ENCODE assay signal across 25 cellular contexts in genomic region chr5:171830686-171831085, GRCh38. TPM values are rescaled to one million over a fixed set of nuclear protein-coding genes. Genes with fewer than 3 reads are reported as not detected.
DNase-seq lines count a peak whose midpoint lies in the region; ATAC-seq, FAIRE-seq and TF ChIP-seq lines count a peak whose summit lies in the region.
"Had no signal": no experiment of that assay in that cellular context is flagged by ENCODE, and none has a peak within 500 bp of the region (broad histone marks: within the 10 kb centered on the region; RNA-seq: fewer than 3 reads in every experiment).

No MANE protein-coding gene starts in this region.

- DNase-seq in DMS53 (lab: John Stamatoyannopoulos, UW), result peak; percentile 72
- DNase-seq in HT-29 (ENCODE audit: low spot score), result peak; percentile 69
- no peak for DNase-seq in RWPE2 (ENCODE audit: low spot score)
- peak; percentile 5 for DNase-seq in kidney tubule cell (ENCODE audit: low spot score)
- no peak for DNase-seq in SK-N-SH
- DNase-seq in Karpas-422, result no peak
- DNase-seq in stimulated activated naive CD4-positive, alpha-beta T cell treated with Interleukin-2 at 50 U/mL for 16 hours (lab: John Stamatoyannopoulos, UW), result no peak
- DNase-seq in HepG2 (ENCODE audit: low spot score), result no peak
- DNase-seq: 8988T; CD4-positive, alpha-beta memory T cell; DMS153; DND-41; EL; GM23248; IMR-90 had no signal

- no peaks in the 10 kb centered on the region for H3K9me2 ChIP-seq in SK-N-SH
- H3K9me2 ChIP-seq in Karpas-422 (replicated peaks; ENCODE audit: insufficient read depth, low read length), result no peaks in the 10 kb centered on the region

- no peak overlapping the region for H3K27ac ChIP-seq in RWPE2 (ENCODE audit: poor library complexity, severe bottlenecking)
- H3K27ac ChIP-seq in SK-N-SH (ENCODE audit: low read depth in 2 of 2, low read length in 1 of 2), result no peak overlapping the region
- no peak overlapping the region for H3K27ac ChIP-seq in Karpas-422 (ENCODE audit: low read length)
- H3K27ac ChIP-seq in HepG2 (ENCODE audit: extremely low read length, insufficient read depth, low read length), result no peak overlapping the region
- H3K27ac ChIP-seq: BLaER1, GM23248 had no signal

- H3K9ac ChIP-seq in SK-N-SH, result no peak overlapping the region
- no peak overlapping the region for H3K9ac ChIP-seq in Karpas-422 (ENCODE audit: low read length)
- no peak overlapping the region for H3K9ac ChIP-seq in HepG2 (ENCODE audit: insufficient read depth, low read depth, low read length)
- H3K9ac ChIP-seq: BLaER1, GM23248 had no signal

- no peak for TF ChIP-seq POLR2A in HepG2 (IDR thresholded peaks at IDR 0.05; ENCODE audit: insufficient read depth in 1 of 2, low read depth in 2 of 2, low read length in 2 of 2)

- CTCF ChIA-PET in SK-N-SH (lab: Yijun Ruan, JAX) (no interaction called here), HepG2 (lab: Yijun Ruan, JAX; ENCODE audit: low intra/inter-chr PET ratio, low total read pairs) (no interaction called here)

- intact Hi-C loops in HepG2 (cut with micrococcal nuclease; ENCODE audit: unreplicated experiment), result no loop called here

- no peak for FAIRE-seq in HepG2 (lab: Jason Lieb, UNC)
- FAIRE-seq: G401.6, GM12891, GM19239 had no signal

- no peaks in the 10 kb centered on the region for H3F3A ChIP-seq in SK-N-SH (replicated peaks; ENCODE audit: insufficient read depth)

- H3K36me3 ChIP-seq in RWPE2 (ENCODE audit: low read depth) (no peaks in the 10 kb centered on the region), SK-N-SH (replicated peaks in 1 of 2; ENCODE audit: control insufficient read depth in 1 of 2, insufficient read depth in 2 of 2, low read length in 1 of 2) (no peaks in the 10 kb centered on the region), Karpas-422 (ENCODE audit: insufficient read depth, low read length) (no peaks in the 10 kb centered on the region), HepG2 (replicated peaks in 1 of 2; ENCODE audit: control insufficient read depth in 1 of 2, insufficient read depth in 2 of 2, low read length in 2 of 2) (no peaks in the 10 kb centered on the region)
- H3K36me3 ChIP-seq: BLaER1, HAP-1 had no signal

- ATAC-seq in RWPE2 (ENCODE audit: low read depth), result peak; percentile 57; the same call in 2 of the 3 replicates
- ATAC-seq in HepG2, result no peak

- H3K4me3 ChIP-seq in RWPE2 (ENCODE audit: severe bottlenecking), result no peak overlapping the region
- H3K4me3 ChIP-seq in SK-N-SH (ENCODE audit: low read depth in 2 of 2, low read length in 1 of 2), result no peak overlapping the region
- H3K4me3 ChIP-seq in Karpas-422 (ENCODE audit: low read length), result no peak overlapping the region
- no peak overlapping the region for H3K4me3 ChIP-seq in HepG2 (replicated peaks in 1 of 3; ENCODE audit: insufficient read depth in 1 of 3, low read depth in 2 of 3, low read length in 3 of 3)
- H3K4me3 ChIP-seq: BLaER1, GM23248, HAP-1 had no signal

- H3K9me3 ChIP-seq in RWPE2 (ENCODE audit: severe bottlenecking) (no peaks in the 10 kb centered on the region), SK-N-SH (no peaks in the 10 kb centered on the region; the same call in 1 of the 2 replicates), Karpas-422 (ENCODE audit: low read length) (no peaks in the 10 kb centered on the region), HepG2 (ENCODE audit: low read length) (no peaks in the 10 kb centered on the region)
- H3K9me3 ChIP-seq: HAP-1 had no signal

- no peaks in the 10 kb centered on the region for H3K27me3 ChIP-seq in RWPE2 (ENCODE audit: insufficient read depth, poor library complexity, severe bottlenecking)
- no peaks in the 10 kb centered on the region for H3K27me3 ChIP-seq in SK-N-SH (ENCODE audit: insufficient read depth)
- H3K27me3 ChIP-seq in Karpas-422 (ENCODE audit: low read length), result no peaks in the 10 kb centered on the region
- peaks cover 0 to 2% of the 10 kb centered on the region in 2 experiments; a peak in 1 of 5 replicates for H3K27me3 ChIP-seq in HepG2 (ENCODE audit: control insufficient read depth in 1 of 2, insufficient read depth in 2 of 2, low read length in 2 of 2)
- H3K27me3 ChIP-seq: BLaER1 had no signal

- H3K4me1 ChIP-seq in RWPE2 (ENCODE audit: insufficient read depth, poor library complexity, severe bottlenecking) (no peaks in the 10 kb centered on the region), SK-N-SH (ENCODE audit: control insufficient read depth in 1 of 2, insufficient read depth in 2 of 2, low read depth in 1 of 2, low read length in 1 of 2) (no peaks in the 10 kb centered on the region), Karpas-422 (ENCODE audit: low read length) (no peaks in the 10 kb centered on the region), HepG2 (ENCODE audit: insufficient read depth, low read length) (no peaks in the 10 kb centered on the region)
- H3K4me1 ChIP-seq: BLaER1, HAP-1 had no signal

- H3K4me2 ChIP-seq in SK-N-SH (no peak overlapping the region), Karpas-422 (ENCODE audit: low read depth, low read length, poor library complexity, severe bottlenecking) (no peak overlapping the region), HepG2 (ENCODE audit: low read depth, low read length) (no peak overlapping the region)
- H3K4me2 ChIP-seq: BLaER1 had no signal

- no TSS peak for BruUV-seq in HepG2 (replicated peaks; lab: Mats Ljungman, UMichigan)

- TF ChIP-seq EP300 in SK-N-SH (IDR thresholded peaks at IDR 0.05; ENCODE audit: borderline replicate concordance in 1 of 2, low read depth in 1 of 2, low read length in 1 of 2), result no peak
- TF ChIP-seq EP300 in HepG2 (IDR thresholded peaks at IDR 0.05; ENCODE audit: low read depth in 2 of 2, low read length in 2 of 2), result no peak
- TF ChIP-seq EP300 in HepG2 (CRISPR knock-in tag; IDR thresholded peaks at IDR 0.05; ENCODE audit: borderline replicate concordance), result no peak

- WGBS in SK-N-SH (ENCODE audit: low lambda C conversion rate), result 4% methylated on average over 1 of the region's 1 CpG
- WGBS in HepG2 (ENCODE audit: low lambda C conversion rate), result 39% methylated on average over 1 of the region's 1 CpG

- H2AFZ ChIP-seq in SK-N-SH (ENCODE audit: low read depth) (no peak overlapping the region), Karpas-422 (ENCODE audit: low read length) (no peak overlapping the region), HepG2 (ENCODE audit: low read length) (no peak overlapping the region)
- H2AFZ ChIP-seq: GM23248 had no signal

- TF ChIP-seq RAD21 in SK-N-SH (IDR thresholded peaks at IDR 0.05; ENCODE audit: low read length) (no peak), HepG2 (CRISPR knock-in tag; IDR thresholded peaks at IDR 0.05) (no peak)

- in situ Hi-C loops in HepG2 (cut with HindIII; ENCODE audit: extremely low pct_ligation_motif_present, low pct_unique_long_range_greater_than_20kb), result no loop called here

- no peaks in the 10 kb centered on the region for H4K20me1 ChIP-seq in SK-N-SH (ENCODE audit: insufficient read depth)
- no peaks in the 10 kb centered on the region for H4K20me1 ChIP-seq in Karpas-422 (ENCODE audit: insufficient read depth, low read depth, low read length)
- H4K20me1 ChIP-seq in HepG2 (ENCODE audit: insufficient read depth, low read length), result no peaks in the 10 kb centered on the region
- H4K20me1 ChIP-seq: BLaER1 had no signal

- no peaks in the 10 kb centered on the region for H3K79me2 ChIP-seq in SK-N-SH (ENCODE audit: insufficient read depth)
- H3K79me2 ChIP-seq in Karpas-422 (ENCODE audit: low read length), result no peaks in the 10 kb centered on the region
- H3K79me2 ChIP-seq in HepG2 (ENCODE audit: insufficient read depth, low read length), result no peaks in the 10 kb centered on the region

- POLR2A ChIA-PET in SK-N-SH (lab: Yijun Ruan, JAX), result no interaction called here
- POLR2A ChIA-PET in HepG2 (lab: Yijun Ruan, JAX), result no interaction called here

- TF ChIP-seq CTCF in RWPE2 (IDR thresholded peaks at IDR 0.05; ENCODE audit: poor library complexity, severe bottlenecking), result no peak
- TF ChIP-seq CTCF in SK-N-SH (IDR thresholded peaks at IDR 0.05), result no peak
- TF ChIP-seq CTCF in HepG2 (CRISPR knock-in tag; IDR thresholded peaks at IDR 0.05), result no peak

TF ChIP-seq in SK-N-SH, 30 proteins besides CTCF, POLR2A, EP300 and RAD21 (continues in another document):
- TF ChIP-seq MEF2A (IDR thresholded peaks at IDR 0.05; ENCODE audit: borderline replicate concordance, low read depth), result no peak

TF ChIP-seq in HepG2, 621 proteins besides CTCF, POLR2A, EP300 and RAD21 (continues in another document):
- no peak for TF ChIP-seq MAF1 (CRISPR knock-in tag; IDR thresholded peaks at IDR 0.05; ENCODE audit: borderline replicate concordance)

RNA-seq across cellular contexts. Expression of gene SMIM23, which starts 45.1 kb away (rescaled TPM):
- not detected in 2 replicates for total RNA-seq in HT-29 (2014; rRNA removed; shearing (Covaris generic))
- polyA plus RNA-seq in SK-N-SH (2012; rRNA removed) (not detected in 2 replicates), HepG2 (2011; rRNA removed) (not detected in 2 replicates)
- polyA plus RNA-seq in SK-N-SH (2012; cell fraction: cytosol; rRNA removed), result not detected in 2 replicates
- polyA plus RNA-seq in SK-N-SH (2012; cell fraction: nucleus; rRNA removed), result not detected in 2 replicates
- not detected in 2 replicates for total RNA-seq in Karpas-422 (2014; rRNA removed; shearing (Covaris generic); ENCODE audit: low replicate concordance)
- total RNA-seq in HepG2 (2016; rRNA removed; fragmentation: Illumina TruSeq; extraction: Trizol), result not detected in 2 replicates
- total RNA-seq in HepG2 (2016; cell fraction: cytosol; rRNA removed; fragmentation: Illumina TruSeq; extraction: Trizol; ENCODE audit: low read depth), result not detected in 2 replicates
- total RNA-seq in HepG2 (2016; cell fraction: insoluble cytoplasmic fraction; rRNA removed; fragmentation: Illumina TruSeq; extraction: Trizol), result not detected in 2 replicates
- not detected in 2 replicates for total RNA-seq in HepG2 (2016; cell fraction: membrane; rRNA removed; fragmentation: Illumina TruSeq; extraction: Trizol)
- total RNA-seq in HepG2 (2016; cell fraction: nucleus; rRNA removed; fragmentation: Illumina TruSeq; extraction: Trizol), result not detected in 2 replicates
- polyA plus RNA-seq in HepG2 (2011; cell fraction: cytosol; rRNA removed), result not detected in 2 replicates
- not detected in 2 replicates for polyA plus RNA-seq in HepG2 (2011; cell fraction: nucleus; rRNA removed)
- polyA plus RNA-seq in HepG2 (2012), result not detected in 2 replicates
- polyA plus RNA-seq in HepG2 (2016; cell fraction: cytosol; fragmentation: Illumina TruSeq; extraction: Trizol; ENCODE audit: low read depth), result not detected in 2 replicates
- not detected in 2 replicates for polyA plus RNA-seq in HepG2 (2016; cell fraction: insoluble cytoplasmic fraction; fragmentation: Illumina TruSeq; extraction: Trizol; ENCODE audit: low read depth)
- not detected in 2 replicates for polyA plus RNA-seq in HepG2 (2016; cell fraction: membrane; fragmentation: Illumina TruSeq; extraction: Trizol; ENCODE audit: low read depth)
- not detected in 2 replicates for polyA plus RNA-seq in HepG2 (2016; cell fraction: nucleus; fragmentation: Illumina TruSeq; extraction: Trizol; ENCODE audit: insufficient read depth, low read depth)
- not detected in 2 replicates for polyA minus RNA-seq in HepG2 (2011; rRNA and poly(A)+ RNA removed; ENCODE audit: low replicate concordance)
- not detected in 2 replicates for polyA minus RNA-seq in HepG2 (2011; cell fraction: cytosol; rRNA and poly(A)+ RNA removed)
- not detected in 2 replicates for polyA minus RNA-seq in HepG2 (2011; cell fraction: nucleus; rRNA and poly(A)+ RNA removed)
- total RNA-seq: A673; CD4-positive, alpha-beta memory T cell; GM23248; H4; HT1080; IMR-90 had no signal
- polyA plus RNA-seq: AG04450; CD14-positive monocyte; CD4-positive, alpha-beta memory T cell; GM23248; IMR-90 had no signal

Comparison
In these comparisons a context has a peak if more than half of its experiments do, and no peak if none do; other contexts are left out.
1. DNase-seq: peak in DMS53 (single experiment), HT-29 (single experiment) and kidney tubule cell (single experiment); none in RWPE2 (single experiment), SK-N-SH (single experiment), Karpas-422 (single experiment), stimulated activated naive CD4-positive, alpha-beta T cell treated with Interleukin-2 at 50 U/mL for 16 hours (single experiment) and HepG2 (single experiment).